In genomic region chr12:112900298-112901145, GRCh38 we compare ENCODE assay signal across 1 cellular context.
TF ChIP-seq lines count a peak whose summit lies in the region.

No MANE protein-coding gene starts in this region.

TF ChIP-seq in HEK293, 187 proteins besides CTCF, POLR2A, EP300 and RAD21 (continued from another document):
- no peak for TF ChIP-seq ZBTB44 (tag by site-specific recombination; IDR thresholded peaks at IDR 0.05)
- TF ChIP-seq KLF16 (tag by site-specific recombination; IDR thresholded peaks at IDR 0.05), result no peak
- peak; percentile 84 for TF ChIP-seq ZBTB17 (tag by site-specific recombination; IDR thresholded peaks at IDR 0.05)
- TF ChIP-seq ZNF658 (tag by site-specific recombination; IDR thresholded peaks at IDR 0.05), result no peak
- TF ChIP-seq TRIM28 (IDR thresholded peaks at IDR 0.05; ENCODE audit: borderline replicate concordance, low read length), result no peak
- no peak for TF ChIP-seq MEIS1 (CRISPR knock-in tag; IDR thresholded peaks at IDR 0.05; ENCODE audit: borderline replicate concordance)
- TF ChIP-seq ZNF10 (tag by site-specific recombination; IDR thresholded peaks at IDR 0.05), result no peak
- TF ChIP-seq ZNF623 (tag by site-specific recombination; IDR thresholded peaks at IDR 0.05), result no peak
- no peak for TF ChIP-seq ZNF148 (tag by site-specific recombination; IDR thresholded peaks at IDR 0.05; ENCODE audit: borderline replicate concordance)
- TF ChIP-seq ZNF341 (tag by site-specific recombination; IDR thresholded peaks at IDR 0.05; ENCODE audit: low read depth), result no peak
- peak; percentile 91; the same call in 1 of the 2 replicates for TF ChIP-seq ZNF23 (tag by site-specific recombination; IDR thresholded peaks at IDR 0.05; ENCODE audit: borderline replicate concordance)
- TF ChIP-seq ZNF621 (tag by site-specific recombination; IDR thresholded peaks at IDR 0.05), result no peak
- no peak for TF ChIP-seq PRDM10 (tag by site-specific recombination; IDR thresholded peaks at IDR 0.05)
- no peak for TF ChIP-seq ZIC2 (tag by site-specific recombination; IDR thresholded peaks at IDR 0.05)
- TF ChIP-seq SCRT2 (tag by site-specific recombination; IDR thresholded peaks at IDR 0.05), result no peak
- TF ChIP-seq ZNF792 (tag by site-specific recombination; IDR thresholded peaks at IDR 0.05), result no peak
- TF ChIP-seq ZNF580 (tag by site-specific recombination; IDR thresholded peaks at IDR 0.05), result no peak
- no peak for TF ChIP-seq ZNF560 (tag by site-specific recombination; IDR thresholded peaks at IDR 0.05; ENCODE audit: borderline replicate concordance)
- TF ChIP-seq ZNF398 (tag by site-specific recombination; IDR thresholded peaks at IDR 0.05), result no peak
- TF ChIP-seq ZNF239 (tag by site-specific recombination; IDR thresholded peaks at IDR 0.05), result no peak
- TF ChIP-seq ZNF133 (tag by site-specific recombination; IDR thresholded peaks at IDR 0.05), result no peak
